ENCODE assay signal across 6 cellular contexts in genomic region chr14:86257973-86258372, GRCh38.
"Had no signal": no experiment of that assay in that cellular context is flagged by ENCODE, and none has a peak within 500 bp of the region (broad histone marks: within the 10 kb centered on the region; RNA-seq: fewer than 3 reads in every experiment).

No MANE protein-coding gene starts in this region.

- H3K9ac ChIP-seq: GM23248 had no signal

- H2AFZ ChIP-seq: GM23248 had no signal

- ATAC-seq: K562 had no signal

- DNase-seq: GM23248, GOT3, H7, HCEC 1CT, IMR-90 had no signal

- H3K4me3 ChIP-seq: GM23248, K562 had no signal

- H3K27ac ChIP-seq: GM23248 had no signal
